In the genomic region with DNA sequence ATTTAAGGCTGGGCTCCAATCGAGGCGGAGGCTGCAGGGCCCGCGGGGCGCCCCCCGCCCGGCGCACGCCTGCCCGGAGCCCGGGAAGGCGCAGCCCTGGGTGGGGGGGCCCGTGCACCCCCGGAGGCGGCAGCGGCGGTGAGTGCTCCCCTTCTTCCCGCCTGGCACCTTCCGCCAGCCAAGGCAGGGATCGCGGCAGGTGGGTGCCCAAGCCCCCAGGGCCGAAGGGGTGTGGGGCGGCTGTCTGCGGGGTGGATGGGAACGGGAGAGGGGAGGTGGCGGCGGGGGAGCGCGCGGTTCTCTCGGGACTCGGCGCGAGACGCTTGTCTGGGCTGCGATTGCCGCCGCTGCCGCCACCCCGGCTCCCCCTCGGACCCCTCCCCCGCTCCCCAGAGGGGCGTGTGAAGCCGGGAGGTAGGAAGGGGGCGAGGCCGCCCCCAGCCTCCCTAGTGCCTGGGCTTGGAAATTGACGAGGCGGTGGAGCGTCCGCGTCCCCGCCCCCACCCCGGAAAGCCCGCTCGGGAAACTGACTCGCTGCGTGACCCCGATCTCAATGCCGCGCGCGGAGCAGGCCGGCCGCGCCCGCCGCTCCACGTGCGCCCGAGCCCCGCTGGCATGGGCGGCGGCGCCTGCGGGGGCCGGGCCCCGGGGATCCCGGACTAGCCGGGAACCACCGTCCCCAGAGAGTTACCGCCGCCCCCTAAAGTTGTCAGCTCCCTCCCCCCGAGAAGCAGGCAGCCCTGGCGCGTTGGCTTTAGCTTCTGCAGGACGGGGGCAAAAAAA, we compare ENCODE assay signal across 8 cellular contexts.
A peak's percentile ranks its signal among the peaks of the same experiment; 100 is the strongest.
DNase-seq lines count a peak whose midpoint lies in the region; ATAC-seq and TF ChIP-seq lines count a peak whose summit lies in the region.

No MANE protein-coding gene starts in this region.

- ATAC-seq in GM21423 (IDR thresholded peaks at IDR 0.05; ENCODE audit: unreplicated experiment) (peak; percentile 25), GM18858 (IDR thresholded peaks at IDR 0.05; ENCODE audit: unreplicated experiment) (no peak)

- H3K36me3 Mint-ChIP-seq in activated naive CD8-positive, alpha-beta T cell: no peaks in the 10 kb centered on the region

- peaks cover 29% of the 10 kb centered on the region for H3K4me1 Mint-ChIP-seq in activated naive CD8-positive, alpha-beta T cell (ENCODE audit: low read depth)

- H3K9me2 ChIP-seq in hepatocyte (replicated peaks; ENCODE audit: insufficient read depth): no peaks in the 10 kb centered on the region

- H3K9me3 Mint-ChIP-seq in activated naive CD8-positive, alpha-beta T cell (ENCODE audit: low read depth): no peaks in the 10 kb centered on the region

- no peaks in the 10 kb centered on the region for H3K27me3 Mint-ChIP-seq in activated naive CD8-positive, alpha-beta T cell

- H3K36me3 ChIP-seq in hepatocyte (replicated peaks; ENCODE audit: insufficient read depth, low read depth) (no peaks in the 10 kb centered on the region), skeletal muscle satellite cell (ENCODE audit: insufficient read depth, low read length) (no peaks in the 10 kb centered on the region)

- peaks cover 22% of the 10 kb centered on the region for H3K79me2 ChIP-seq in hepatocyte

- no peak for TF ChIP-seq CTCF in hepatocyte (IDR thresholded peaks at IDR 0.05; ENCODE audit: poor library complexity)

- no peak overlapping the region for H3K27ac ChIP-seq in hepatocyte

- H3K4me3 ChIP-seq in hepatocyte (peak overlapping the region; percentile 97), skeletal muscle satellite cell (ENCODE audit: low read length) (peak overlapping the region; percentile 77)

- peak overlapping the region; percentile 85 for H3K4me3 Mint-ChIP-seq in activated naive CD8-positive, alpha-beta T cell

- H2AFZ ChIP-seq in hepatocyte: peak overlapping the region; percentile 32

- H3K27me3 ChIP-seq in hepatocyte (no peaks in the 10 kb centered on the region), skeletal muscle satellite cell (ENCODE audit: control insufficient read depth, insufficient read depth, low read length) (no peaks in the 10 kb centered on the region)

- H4K20me1 ChIP-seq in hepatocyte (ENCODE audit: insufficient read depth, poor library complexity, severe bottlenecking): no peaks in the 10 kb centered on the region

- peak overlapping the region; percentile 93 for H3K9ac ChIP-seq in skeletal muscle satellite cell (ENCODE audit: low read depth, low read length)

- H3K27ac Mint-ChIP-seq in activated naive CD8-positive, alpha-beta T cell: no peak overlapping the region

- peak; percentile 36 for DNase-seq in EL
- DNase-seq in HuH-7.5 (ENCODE audit: low spot score): peak; percentile 41
- DNase-seq in hepatocyte (ENCODE audit: low spot score): peak; percentile 42
- DNase-seq in mucosa of gallbladder (ENCODE audit: low spot score): no peak

- H3K4me1 ChIP-seq in hepatocyte (ENCODE audit: insufficient read depth) (peaks cover 5% of the 10 kb centered on the region), skeletal muscle satellite cell (ENCODE audit: control insufficient read depth, insufficient read depth, low read length) (peaks cover 39% of the 10 kb centered on the region)

- WGBS in hepatocyte (ENCODE audit: low lambda C conversion rate, missing lambda C conversion rate): under 1% methylated on average over 47 of the region's 86 CpGs

- peak overlapping the region; percentile 99 for H3K4me2 ChIP-seq in hepatocyte
- H3K4me2 ChIP-seq in skeletal muscle satellite cell (ENCODE audit: low read length): peak overlapping the region; percentile 89

- no peaks in the 10 kb centered on the region for H3K9me3 ChIP-seq in hepatocyte (ENCODE audit: low read depth)
- no peaks in the 10 kb centered on the region for H3K9me3 ChIP-seq in skeletal muscle satellite cell (replicated peaks; ENCODE audit: low read length)
